ENCODE assay signal across 8 cellular contexts in genomic region chr3:69012836-69013255, GRCh38. TPM values are rescaled to one million over a fixed set of nuclear protein-coding genes. Genes with fewer than 3 reads are reported as not detected.
DNase-seq lines count a peak whose midpoint lies in the region; ATAC-seq and TF ChIP-seq lines count a peak whose summit lies in the region.

No MANE protein-coding gene starts in this region.

- H3K27ac Mint-ChIP-seq in T-cell (peak overlapping the region; percentile 82 to 88), endodermal cell (peak overlapping the region; percentile 83)

- POLR2A ChIA-PET in T-cell (lab: Charles Lee) = interaction anchor here in 1 of 2 donors (0.5 kb wide), 1 partner anchor 13 kb away, joined by 3 read pairs; no protein-coding TSS in a partner anchor

- CTCF ChIA-PET in T-cell (lab: Charles Lee) = no interaction called here

- H3K27me3 ChIP-seq in endodermal cell (ENCODE audit: control insufficient read depth, insufficient read depth, low read length, poor library complexity, severe bottlenecking) = no peaks in the 10 kb centered on the region
- H3K27me3 ChIP-seq in upper lobe of left lung = no peaks in the 10 kb centered on the region

- ATAC-seq in GM18519 (IDR thresholded peaks at IDR 0.05; ENCODE audit: low FRiP score, unreplicated experiment) (peak; percentile 30), HG03045 (IDR thresholded peaks at IDR 0.05; ENCODE audit: unreplicated experiment) (peak; percentile 44), T-cell (replicated peaks in 1 of 4) (no peak), upper lobe of left lung (ENCODE audit: low FRiP score in 2 of 2) (peak; percentile 71 to 83)

- peaks cover 30 to 35% (median 35%) of the 10 kb centered on the region in 3 donors for H3K4me1 Mint-ChIP-seq in T-cell
- H3K4me1 Mint-ChIP-seq in endodermal cell = peaks cover 51% of the 10 kb centered on the region

- H3K27ac ChIP-seq in endodermal cell (ENCODE audit: low read depth, low read length) (no peak overlapping the region), mesodermal cell (ENCODE audit: low read depth, low read length, severe bottlenecking) (peak overlapping the region; percentile 87), upper lobe of left lung (peak overlapping the region; percentile 95 to 100 (median 98))

- H3K36me3 ChIP-seq in endodermal cell (ENCODE audit: control insufficient read depth, insufficient read depth, low read length) = peaks cover 8% of the 10 kb centered on the region
- peaks cover 30% of the 10 kb centered on the region for H3K36me3 ChIP-seq in mesodermal cell (ENCODE audit: control insufficient read depth, insufficient read depth, low read length)
- H3K36me3 ChIP-seq in upper lobe of left lung = peaks cover 0 to 26% (median 3%) of the 10 kb centered on the region in 4 donors

- TF ChIP-seq EP300 in upper lobe of left lung (IDR thresholded peaks at IDR 0.05) = no peak

- H3K36me3 Mint-ChIP-seq in T-cell (peaks cover 6% of the 10 kb centered on the region), endodermal cell (ENCODE audit: low read depth) (peaks cover 15% of the 10 kb centered on the region)

- 7 to 13% methylated on average over 15 to 37 of the region's 37 CpGs for WGBS in endodermal cell (ENCODE audit: insufficient coverage in 1 of 2, insufficient read length in 1 of 2), 2 experiments
- 5% methylated on average over 21 to 31 of the region's 37 CpGs for WGBS in mesodermal cell (ENCODE audit: insufficient coverage in 2 of 2), 2 experiments
- 4 to 10% methylated on average over 10 to 15 of the region's 37 CpGs for WGBS in upper lobe of left lung, 2 donors

- TF ChIP-seq POLR2A in upper lobe of left lung (IDR thresholded peaks at IDR 0.05) = no peak

- TF ChIP-seq CTCF in endodermal cell (conservative IDR thresholded peaks at IDR 0.05) = no peak
- TF ChIP-seq CTCF in upper lobe of left lung (IDR thresholded peaks at IDR 0.05) = peak in 2 of 6 experiments; percentile 7 to 31

- no peaks in the 10 kb centered on the region for H3K27me3 Mint-ChIP-seq in T-cell
- no peaks in the 10 kb centered on the region for H3K27me3 Mint-ChIP-seq in endodermal cell (ENCODE audit: insufficient read depth)

- peak overlapping the region; percentile 79 for H3K4me3 ChIP-seq in endodermal cell (ENCODE audit: low read length)
- peak overlapping the region; percentile 65 for H3K4me3 ChIP-seq in mesodermal cell (ENCODE audit: extremely low read depth, insufficient read depth, low read length, poor library complexity, severe bottlenecking)
- peak overlapping the region; percentile 72 to 83 (median 78) for H3K4me3 ChIP-seq in upper lobe of left lung

- H3K9me3 Mint-ChIP-seq in T-cell (no peaks in the 10 kb centered on the region), endodermal cell (no peaks in the 10 kb centered on the region)

- H3K9me3 ChIP-seq in endodermal cell (ENCODE audit: control insufficient read depth, low read length) (no peaks in the 10 kb centered on the region), mesodermal cell (ENCODE audit: control insufficient read depth, low read length) (no peaks in the 10 kb centered on the region), upper lobe of left lung (no peaks in the 10 kb centered on the region)

- H3K9ac ChIP-seq in endodermal cell (ENCODE audit: extremely low read depth, low read length, poor library complexity, severe bottlenecking) = peak overlapping the region; percentile 66

- peaks cover 5% of the 10 kb centered on the region for H3K4me1 ChIP-seq in endodermal cell (ENCODE audit: control insufficient read depth, insufficient read depth, low read length)
- H3K4me1 ChIP-seq in mesodermal cell (ENCODE audit: control insufficient read depth, insufficient read depth, low read length, poor library complexity, severe bottlenecking) = peaks cover 34% of the 10 kb centered on the region
- peaks cover 16 to 43% (median 32%) of the 10 kb centered on the region in 4 donors for H3K4me1 ChIP-seq in upper lobe of left lung

- DNase-seq in AG08396 (ENCODE audit: low spot score) = peak; percentile 73
- DNase-seq in T-cell = peak in 3 of 34 experiments; percentile 6 to 23 (median 10)
- peak; percentile 79 for DNase-seq in endodermal cell
- DNase-seq in upper lobe of left lung = peak in 1 of 2 donors; percentile 53
- no peak for DNase-seq in pons (ENCODE audit: low spot score)

- peak overlapping the region; percentile 81 to 92 (median 89) for H3K4me3 Mint-ChIP-seq in T-cell
- peak overlapping the region; percentile 73 for H3K4me3 Mint-ChIP-seq in endodermal cell

RNA-seq across cellular contexts. Expression of gene EOGT, which starts 0.6 kb away (rescaled TPM):
- total RNA-seq in T-cell (10 to 100 TPM; 14.0 to 18.2 (median 15.5) TPM), endodermal cell (10 to 100 TPM; 22.2 to 42.8 TPM), upper lobe of left lung (10 to 100 TPM; 29.9 to 79.6 (median 40.9) TPM)
- polyA plus RNA-seq in endodermal cell (2013, experiment 1 of 2) = 15.0 TPM
- polyA plus RNA-seq in endodermal cell (2013, experiment 2 of 2) = 12.6 TPM
- polyA plus RNA-seq in mesodermal cell (2013, experiment 1 of 2) = 63.0 TPM
- polyA plus RNA-seq in mesodermal cell (2013, experiment 2 of 2) = 59.0 TPM

RNA-seq across cellular contexts. Expression of gene TMF1, which starts 39.3 kb away (rescaled TPM):
- total RNA-seq in T-cell (10 to 100 TPM; 39.9 to 80.4 (median 46.1) TPM), endodermal cell (10 to 100 TPM; 25.6 to 31.3 TPM), upper lobe of left lung (100 to 1,000 TPM in 1 of 6 donors, 10 to 100 TPM in 5; 30.2 to 212 (median 53.0) TPM)
- 23.4 TPM for polyA plus RNA-seq in endodermal cell (2013, experiment 1 of 2)
- 22.3 TPM for polyA plus RNA-seq in endodermal cell (2013, experiment 2 of 2)
- 35.0 TPM for polyA plus RNA-seq in mesodermal cell (2013, experiment 1 of 2)
- polyA plus RNA-seq in mesodermal cell (2013, experiment 2 of 2) = 44.1 TPM

Comparison
In these comparisons a context has a peak if more than half of its experiments do, and no peak if none do; other contexts are left out.
1. ATAC-seq: peak in GM18519 (single experiment), HG03045 (single experiment) and upper lobe of left lung (2 of 2); none in T-cell (0 of 4).
2. Peak in every context shown above with its lines, with median percentiles within 50 percentile points of each other: H3K4me3 ChIP-seq.